Comparison of ENCODE assay signal across 8 cellular contexts in the genomic region with DNA sequence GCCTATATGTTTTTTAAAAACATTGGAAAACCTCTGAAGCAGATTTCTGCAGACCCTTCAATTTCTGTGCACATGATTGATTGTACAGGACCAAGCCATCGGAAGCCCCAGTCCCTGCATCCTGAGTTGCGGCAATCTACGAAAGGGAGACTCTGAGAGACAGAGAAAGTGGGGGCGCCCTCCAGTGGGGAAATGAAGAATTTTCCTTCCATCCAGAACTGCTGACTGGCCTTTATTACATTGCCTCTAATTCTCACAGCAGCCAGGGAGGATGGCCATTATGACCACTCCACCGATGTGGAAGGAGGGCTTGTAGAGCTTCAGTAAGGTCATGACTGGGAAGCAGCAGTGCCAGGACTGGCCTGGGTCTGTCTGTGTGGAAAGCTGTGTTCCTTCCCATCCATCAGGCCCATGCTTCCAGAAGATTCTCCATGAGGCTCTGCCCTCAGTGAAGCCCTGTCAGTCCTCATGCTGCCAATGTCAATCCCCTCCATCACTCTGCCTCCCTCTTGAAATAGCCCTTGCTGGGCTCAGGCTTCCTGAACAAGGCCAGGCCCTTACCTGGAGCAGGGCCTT. TPM values are rescaled to one million over a fixed set of nuclear protein-coding genes. Genes with fewer than 3 reads are reported as not detected.
DNase-seq lines count a peak whose midpoint lies in the region; TF ChIP-seq lines count a peak whose summit lies in the region.

No MANE protein-coding gene starts in this region.

- peak; percentile 66 for TF ChIP-seq CTCF in GM10266 (IDR thresholded peaks at IDR 0.05; ENCODE audit: control insufficient read depth, insufficient read depth, low read depth, missing control alignments)
- peak; percentile 27 to 69 (median 61) for TF ChIP-seq CTCF in Peyer's patch (IDR thresholded peaks at IDR 0.05)
- peak; percentile 92 for TF ChIP-seq CTCF in osteoblast (IDR thresholded peaks at IDR 0.05; ENCODE audit: extremely low read depth, low read depth, low read length)

- H3K9me3 ChIP-seq in Peyer's patch = no peaks in the 10 kb centered on the region
- no peaks in the 10 kb centered on the region for H3K9me3 ChIP-seq in osteoblast (ENCODE audit: low read depth, low read length)

- H3K36me3 ChIP-seq in Peyer's patch = no peaks in the 10 kb centered on the region
- no peaks in the 10 kb centered on the region for H3K36me3 ChIP-seq in osteoblast (ENCODE audit: insufficient read depth, low read length)

- H3K27ac ChIP-seq in Peyer's patch (no peak overlapping the region), osteoblast (ENCODE audit: low read depth, low read length) (no peak overlapping the region)

- H4K20me1 ChIP-seq in osteoblast (ENCODE audit: insufficient read depth, low read length) = no peaks in the 10 kb centered on the region

- H3K79me2 ChIP-seq in osteoblast (ENCODE audit: insufficient read depth, low read length) = no peaks in the 10 kb centered on the region

- H3K27me3 ChIP-seq in Peyer's patch (no peaks in the 10 kb centered on the region), osteoblast (ENCODE audit: insufficient read depth, low read length) (peaks cover 24% of the 10 kb centered on the region)

- H3K4me2 ChIP-seq in osteoblast (ENCODE audit: insufficient read depth, low read length) = no peak overlapping the region

- no peak overlapping the region for H2AFZ ChIP-seq in osteoblast (ENCODE audit: low read length)

- DNase-seq in GM10266 (ENCODE audit: extremely low spot score) = peak; percentile 81
- DNase-seq in HUDEP-2 (lab: John Stamatoyannopoulos, UW; ENCODE audit: unreplicated experiment in 76 of 76) = peak in 56 of 76 experiments; percentile 4 to 74 (median 38)
- peak in 2 of 3 donors; percentile 37 to 82 for DNase-seq in Peyer's patch
- DNase-seq in activated T-helper 1 cell treated with Interleukin-2 at 50 U/mL for 16 hours (ENCODE audit: low read depth) = peak; percentile 28
- DNase-seq in fibroblast of the conjunctiva (ENCODE audit: low read depth) = peak; percentile 33
- DNase-seq in osteoblast (ENCODE audit: insufficient read length, low spot score, missing footprints) = peak; percentile 92
- peak; percentile 53 for DNase-seq in ureter (ENCODE audit: low spot score)
- no peak for DNase-seq in NK-92 (lab: John Stamatoyannopoulos, UW; ENCODE audit: unreplicated experiment)

- H3K4me3 ChIP-seq in Peyer's patch (no peak overlapping the region), osteoblast (ENCODE audit: insufficient read depth, low read length) (no peak overlapping the region)

- no peak for TF ChIP-seq POLR2A in Peyer's patch (IDR thresholded peaks at IDR 0.05)

- H3K4me1 ChIP-seq in Peyer's patch = no peaks in the 10 kb centered on the region
- H3K4me1 ChIP-seq in osteoblast (ENCODE audit: insufficient read depth, low read length) = no peaks in the 10 kb centered on the region

RNA-seq across cellular contexts. Expression of gene RESP18, which starts 20.0 kb away (rescaled TPM):
- total RNA-seq in Peyer's patch = not detected
- total RNA-seq in osteoblast = not detected in 2 replicates
- total RNA-seq in ureter = not detected

RNA-seq across cellular contexts. Expression of gene DNPEP, which starts 35.2 kb away (rescaled TPM):
- total RNA-seq in Peyer's patch (100 to 1,000 TPM in 3 of 4 donors, 10 to 100 TPM in 1; 90.8 to 180 (median 177) TPM), osteoblast (60.7 and 67.3 TPM in 2 replicates), ureter (86.6 TPM)

RNA-seq across cellular contexts. Expression of gene PTPRN, which starts 43.3 kb away (rescaled TPM):
- total RNA-seq in Peyer's patch (1 to 10 TPM in 2 of 4 donors, under 1 TPM in 1, not detected in 1; 0.88 to 4.9 (median 2.3) TPM), osteoblast (under 0.01 and 1.2 TPM in 2 replicates), ureter (not detected)
